31 cellular contexts compared by ENCODE assay signal in the genomic region with DNA sequence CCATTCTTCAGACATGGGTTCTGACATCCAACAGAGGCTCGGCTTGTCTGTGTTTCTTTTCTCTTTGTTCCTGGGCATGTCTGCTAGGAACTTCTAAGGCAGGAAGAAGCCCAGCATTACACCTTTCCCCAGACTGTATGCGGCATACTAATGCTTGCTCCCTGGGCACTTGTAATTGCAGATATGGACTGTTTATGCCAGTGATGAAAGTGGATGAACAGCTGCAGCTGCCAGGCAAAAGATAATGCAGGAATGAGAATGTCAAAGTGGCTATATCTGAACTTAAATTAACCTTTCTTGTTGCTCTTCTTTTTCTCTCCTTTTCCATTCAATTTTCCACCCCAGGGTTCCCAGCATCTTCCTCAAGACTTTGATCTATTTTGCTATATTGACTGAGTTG.
"Had no signal": no experiment of that assay in that cellular context is flagged by ENCODE, and none has a peak within 500 bp of the region (broad histone marks: within the 10 kb centered on the region; RNA-seq: fewer than 3 reads in every experiment).

No MANE protein-coding gene starts in this region.

- H2AFZ ChIP-seq: PC-9 had no signal

- H3K27ac ChIP-seq: adrenal gland, body of pancreas, KMS-11, PC-9, RWPE1, VCaP had no signal

- H3K4me1 ChIP-seq: body of pancreas had no signal

- H3K27me3 Mint-ChIP-seq: activated B cell treated with CpG ODN at 0.5 μM for 24 hours; activated CD4-positive, alpha-beta memory T cell treated with anti-CD3 and anti-CD28 coated beads for 36 hours had no signal

- H3K4me3 Mint-ChIP-seq: activated B cell treated with CpG ODN at 0.5 μM for 24 hours; activated CD4-positive, alpha-beta memory T cell treated with anti-CD3 and anti-CD28 coated beads for 36 hours; activated naive CD4-positive, alpha-beta T cell treated with anti-CD3 and anti-CD28 coated beads for 36 hours; activated T-cell treated with anti-CD3 and anti-CD28 coated beads, Interleukin-2, amount 50 U/mL, for 4 hours; activated T-helper 1 cell treated with anti-CD3 and anti-CD28 coated beads, Interleukin-12 subunit alpha, Interleukin-12 subunit beta, Interleukin-2, Interleukin-4 antibody, amounts not matched to agents 30 ng/mL and 10 ng/mL and 1 ng/mL, durations not matched to agents 14 hours and 24 hours and 36 hours; T-helper 1 cell treated with Interleukin-12 subunit alpha and Interleukin-12 subunit beta and Interleukin-4 antibody, amounts not matched to agents 30 μg/mL and 1 μg/mL, for 36 hours; T-helper 2 cell treated with Interferon-gamma antibody and Interleukin-4, amounts not matched to agents 5 μg/mL and 100 μg/mL, for 36 hours had no signal

- H3K27me3 ChIP-seq: adrenal gland, body of pancreas had no signal

- H3K36me3 Mint-ChIP-seq: activated CD4-positive, alpha-beta memory T cell treated with anti-CD3 and anti-CD28 coated beads for 36 hours; activated naive CD4-positive, alpha-beta T cell treated with anti-CD3 and anti-CD28 coated beads, Interleukin-2, amount 50 U/mL, for 72 hours had no signal

- H3K4me1 Mint-ChIP-seq: activated B cell treated with CpG ODN at 0.5 μM for 24 hours had no signal

- H3K9me3 ChIP-seq: adrenal gland, body of pancreas had no signal

- H3K4me3 ChIP-seq: adrenal gland, body of pancreas, PC-9 had no signal

- DNase-seq: activated B cell treated with CpG ODN at 0.5 μM for 24 hours; activated CD4-positive, alpha-beta memory T cell treated with anti-CD3 and anti-CD28 coated beads for 36 hours; activated CD4-positive, alpha-beta T cell treated with anti-CD3 and anti-CD28 coated beads for 4 hours; activated CD4-positive, alpha-beta T cell treated with anti-CD3 and anti-CD28 coated beads, Interleukin-2, amount 50 U/mL, for 1 hour; activated CD4-positive, CD25-positive, alpha-beta regulatory T cell treated with anti-CD3 and anti-CD28 coated beads, Interleukin-2, amount 50 U/mL, for 72 hours; activated CD8-positive, alpha-beta memory T cell treated with anti-CD3 and anti-CD28 coated beads, Interleukin-2, amount 50 U/mL, for 4 hours; activated gamma-delta T cell treated with Interleukin-2 at 50 U/mL for 16 hours; activated naive CD4-positive, alpha-beta T cell treated with anti-CD3 and anti-CD28 coated beads for 36 hours; activated T-cell treated with anti-CD3 and anti-CD28 coated beads for 4 hours; activated T-cell treated with anti-CD3 and anti-CD28 coated beads, Interleukin-2, amount 50 U/mL, for 4 hours; adrenal gland; body of pancreas; caudate nucleus; cerebellar nuclear complex; NCI-H1092 treated with DMSO at 0.1 percent for 48 hours; NCI-H1417 treated with DMSO at 0.1 percent for 48 hours; NCI-H1930; NCI-H2081 treated with DMSO at 0.1 percent for 48 hours; NCI-H226; NCI-H446 treated with DMSO at 0.1 percent for 48 hours; NCI-H526; NCI-H748 treated with DMSO at 0.1 percent for 48 hours; PC-9; SIG-M5 had no signal

- H3K4me2 ChIP-seq: KMS-11, PC-9 had no signal

- H3K27ac Mint-ChIP-seq: activated B cell treated with CpG ODN at 0.5 μM for 24 hours; activated CD4-positive, alpha-beta memory T cell treated with anti-CD3 and anti-CD28 coated beads for 36 hours; activated naive CD4-positive, alpha-beta T cell treated with anti-CD3 and anti-CD28 coated beads for 36 hours; activated naive CD4-positive, alpha-beta T cell treated with anti-CD3 and anti-CD28 coated beads, Interleukin-2, amount 50 U/mL, for 72 hours; activated T-helper 1 cell treated with anti-CD3 and anti-CD28 coated beads, Interleukin-12 subunit alpha, Interleukin-12 subunit beta, Interleukin-2, Interleukin-4 antibody, amounts not matched to agents 30 ng/mL and 10 ng/mL and 1 ng/mL, durations not matched to agents 14 hours and 24 hours and 36 hours; T-helper 1 cell treated with Interleukin-12 subunit alpha and Interleukin-12 subunit beta and Interleukin-4 antibody, amounts not matched to agents 30 μg/mL and 1 μg/mL, for 36 hours; T-helper 2 cell treated with Interferon-gamma antibody and Interleukin-4, amounts not matched to agents 5 μg/mL and 100 μg/mL, for 36 hours had no signal

- H3K9me3 Mint-ChIP-seq: activated B cell treated with CpG ODN at 0.5 μM for 24 hours; activated CD4-positive, alpha-beta memory T cell treated with anti-CD3 and anti-CD28 coated beads for 36 hours; activated naive CD4-positive, alpha-beta T cell treated with anti-CD3 and anti-CD28 coated beads for 36 hours; activated naive CD4-positive, alpha-beta T cell treated with anti-CD3 and anti-CD28 coated beads, Interleukin-2, amount 50 U/mL, for 72 hours; activated T-cell treated with anti-CD3 and anti-CD28 coated beads, Interleukin-2, amount 50 U/mL, for 4 hours; activated T-helper 1 cell treated with anti-CD3 and anti-CD28 coated beads, Interleukin-12 subunit alpha, Interleukin-12 subunit beta, Interleukin-2, Interleukin-4 antibody, amounts not matched to agents 30 ng/mL and 10 ng/mL and 1 ng/mL, durations not matched to agents 14 hours and 24 hours and 36 hours; T-helper 1 cell treated with Interleukin-12 subunit alpha and Interleukin-12 subunit beta and Interleukin-4 antibody, amounts not matched to agents 30 μg/mL and 1 μg/mL, for 36 hours; T-helper 2 cell treated with Interferon-gamma antibody and Interleukin-4, amounts not matched to agents 5 μg/mL and 100 μg/mL, for 36 hours had no signal

- H3K36me3 ChIP-seq: adrenal gland had no signal
